Comparison of ENCODE assay signal across 5 cellular contexts in the genomic region with DNA sequence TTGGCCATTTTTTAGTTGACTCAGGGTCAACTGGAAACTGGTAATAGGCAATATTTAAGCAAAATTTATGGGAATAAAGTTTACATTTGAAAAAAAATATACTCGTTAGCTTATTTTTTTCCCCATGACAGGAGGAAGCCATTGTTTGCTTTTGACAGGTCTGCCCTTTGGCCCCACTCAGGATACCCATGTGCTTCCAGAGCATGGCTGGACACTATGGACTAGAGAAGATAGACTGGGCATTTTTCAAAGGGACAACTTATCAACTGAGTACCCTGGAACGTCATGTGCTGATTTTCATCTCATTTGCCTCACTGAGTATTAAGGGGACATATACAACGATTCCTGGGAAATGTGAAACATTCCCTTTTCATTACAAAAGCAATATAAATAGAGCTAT.
"Had no signal": no experiment of that assay in that cellular context is flagged by ENCODE, and none has a peak within 500 bp of the region (broad histone marks: within the 10 kb centered on the region; RNA-seq: fewer than 3 reads in every experiment).

No MANE protein-coding gene starts in this region.

- DNase-seq: H9, HCEC 1CT, KBM-7 had no signal

- H3K4me3 ChIP-seq: GM23338 had no signal

- H3K27ac ChIP-seq: KMS-11 had no signal

- ATAC-seq: GM23338 had no signal
